1 cellular context compared by ENCODE assay signal in genomic region chr19:45817010-45817724, GRCh38.
A peak's percentile ranks its signal among the peaks of the same experiment; 100 is the strongest.
TF ChIP-seq lines count a peak whose summit lies in the region.

No MANE protein-coding gene starts in this region.

TF ChIP-seq in GM23338, 12 proteins besides CTCF, POLR2A, EP300 and RAD21:
- peak; percentile 63 for TF ChIP-seq POLR2AphosphoS5 (IDR thresholded peaks at IDR 0.05; ENCODE audit: low read depth)
- TF ChIP-seq JUNB (IDR thresholded peaks at IDR 0.05; ENCODE audit: unreplicated experiment) = no peak
